In genomic region chr5:1484416-1485319, GRCh38 we compare ENCODE assay signal across 14 cellular contexts. TPM values are rescaled to one million over a fixed set of nuclear protein-coding genes. Genes with fewer than 3 reads are reported as not detected.
DNase-seq lines count a peak whose midpoint lies in the region; ATAC-seq and TF ChIP-seq lines count a peak whose summit lies in the region.
"Had no signal": no experiment of that assay in that cellular context is flagged by ENCODE, and none has a peak within 500 bp of the region (broad histone marks: within the 10 kb centered on the region; RNA-seq: fewer than 3 reads in every experiment).

No MANE protein-coding gene starts in this region.

- H3K4me2 ChIP-seq in BLaER1 treated with 17β-estradiol and CSF1 and Interleukin-3, amounts not matched to agents 10 nM and 100 nM, result peak overlapping the region; percentile 56 to 99 (median 91)

- TF ChIP-seq CTCF in colonic mucosa (IDR thresholded peaks at IDR 0.05), result no peak
- TF ChIP-seq CTCF in type B pancreatic cell (conservative IDR thresholded peaks at IDR 0.05), result no peak

- peak overlapping the region in 5 of 10 experiments; percentile 3 to 35 (median 6); a peak in 4 of 20 replicates for H3K4me3 ChIP-seq in BLaER1 treated with 17β-estradiol and CSF1 and Interleukin-3, amounts not matched to agents 10 nM and 100 nM
- H3K4me3 ChIP-seq in colonic mucosa, result no peak overlapping the region
- H3K4me3 ChIP-seq: skin epidermis had no signal

- peak overlapping the region in 8 of 11 experiments; percentile 22 to 61 (median 38); a peak in 13 of 22 replicates for H3K9ac ChIP-seq in BLaER1 treated with 17β-estradiol and CSF1 and Interleukin-3, amounts not matched to agents 10 nM and 100 nM
- no peak overlapping the region for H3K9ac ChIP-seq in colonic mucosa (ENCODE audit: low read depth in 2 of 2, low read length in 2 of 2)

- TF ChIP-seq POLR2A in GM18951 (IDR thresholded peaks at IDR 0.05; ENCODE audit: extremely low read depth, insufficient read depth, insufficient read length), result peak; percentile 17

- H3K4me1 Mint-ChIP-seq in type B pancreatic cell (ENCODE audit: unreplicated experiment), result no peaks in the 10 kb centered on the region

- no peaks in the 10 kb centered on the region for H3K9me3 Mint-ChIP-seq in type B pancreatic cell

- intact Hi-C loops in colonic mucosa (cut with DNase I), result no loop called here
- intact Hi-C loops in sciatic nerve (cut with DNase I), result no loop called here

- no peak overlapping the region for H3K4me3 Mint-ChIP-seq in type B pancreatic cell
- H3K4me3 Mint-ChIP-seq: activated naive CD8-positive, alpha-beta T cell had no signal

- no peaks in the 10 kb centered on the region for H3K9me3 ChIP-seq in BLaER1 treated with 17β-estradiol and CSF1 and Interleukin-3, amounts not matched to agents 10 nM and 100 nM (replicated peaks in 1 of 11)
- no peaks in the 10 kb centered on the region for H3K9me3 ChIP-seq in colonic mucosa

- H3K36me3 Mint-ChIP-seq in type B pancreatic cell, result peaks cover 4% of the 10 kb centered on the region

- peaks cover 74 to 82% (median 78%) of the 10 kb centered on the region in 10 experiments for H3K4me1 ChIP-seq in BLaER1 treated with 17β-estradiol and CSF1 and Interleukin-3, amounts not matched to agents 10 nM and 100 nM
- H3K4me1 ChIP-seq in colonic mucosa, result no peaks in the 10 kb centered on the region

- DNase-seq in colonic mucosa (no peak), type B pancreatic cell (ENCODE audit: extremely low spot score, unreplicated experiment) (no peak), sciatic nerve (ENCODE audit: low spot score) (no peak), KBM-7 (no peak)
- DNase-seq: left colon, NCI-H2171 treated with DMSO at 0.1 percent for 48 hours had no signal

- H3K36me3 ChIP-seq in BLaER1 treated with 17β-estradiol and CSF1 and Interleukin-3, amounts not matched to agents 10 nM and 100 nM, result peaks cover 33 to 51% (median 48%) of the 10 kb centered on the region in 11 experiments; a peak in 21 of 22 replicates
- no peaks in the 10 kb centered on the region for H3K36me3 ChIP-seq in colonic mucosa

- H3K27ac ChIP-seq in BLaER1 treated with 17β-estradiol and CSF1 and Interleukin-3, amounts not matched to agents 10 nM and 100 nM, result peak overlapping the region in 3 of 11 experiments; percentile 24 to 52 (median 36); a peak in 5 of 22 replicates
- H3K27ac ChIP-seq in colonic mucosa, result no peak overlapping the region
- H3K27ac ChIP-seq: HL-60 had no signal

- H4K20me1 ChIP-seq in BLaER1 treated with 17β-estradiol and CSF1 and Interleukin-3, amounts not matched to agents 10 nM and 100 nM, result peaks cover 7 to 93% (median 76%) of the 10 kb centered on the region in 11 experiments; a peak in 21 of 22 replicates

- H3K27me3 ChIP-seq in BLaER1 treated with 17β-estradiol and CSF1 and Interleukin-3, amounts not matched to agents 10 nM and 100 nM, result peaks cover 0 to 7% (median 0%) of the 10 kb centered on the region in 11 experiments; a peak in 2 of 22 replicates
- H3K27me3 ChIP-seq in colonic mucosa, result no peaks in the 10 kb centered on the region

- ATAC-seq in HG02610 (IDR thresholded peaks at IDR 0.05; ENCODE audit: unreplicated experiment) (peak; percentile 56), HG03521 (IDR thresholded peaks at IDR 0.05; ENCODE audit: unreplicated experiment) (peak; percentile 49), sciatic nerve (no peak)
- ATAC-seq: left colon had no signal

- no peak overlapping the region for H3K27ac Mint-ChIP-seq in type B pancreatic cell

- H3K27me3 Mint-ChIP-seq in type B pancreatic cell, result no peaks in the 10 kb centered on the region
- H3K27me3 Mint-ChIP-seq: activated naive CD8-positive, alpha-beta T cell had no signal

- in situ Hi-C loops in GM18951 (cut with MboI; ENCODE audit: low sequenced_read_pairs, unreplicated experiment) (no loop called here), KBM-7 (cut with MboI; ENCODE audit: low pct_unique_long_range_greater_than_20kb, low sequenced_read_pairs) (no loop called here)

RNA-seq across cellular contexts. Expression of gene LPCAT1, which starts 39.1 kb away (rescaled TPM):
- total RNA-seq in colonic mucosa (10 to 100 TPM; 17.1 to 27.3 TPM), type B pancreatic cell (ENCODE audit: low replicate concordance) (91.6 and 97.1 TPM in 2 replicates), sciatic nerve (44.4 TPM)

RNA-seq across cellular contexts. Expression of gene SLC6A3, which starts 39.4 kb away (rescaled TPM):
- not detected for total RNA-seq in colonic mucosa
- total RNA-seq in type B pancreatic cell (ENCODE audit: low replicate concordance), result 0.19 TPM in 2 replicates
- not detected for total RNA-seq in sciatic nerve
- total RNA-seq: endothelial cell of umbilical vein, left colon had no signal

Comparison
In these comparisons a context has a peak if more than half of its experiments do, and no peak if none do; other contexts are left out.
1. H3K9ac ChIP-seq: peak in BLaER1 treated with 17β-estradiol and CSF1 and Interleukin-3, amounts not matched to agents 10 nM and 100 nM (8 of 11); none in colonic mucosa (0 of 2).